In genomic region chr3:112619295-112619694, GRCh38 we compare ENCODE assay signal across 1 cellular context.
TF ChIP-seq lines count a peak whose summit lies in the region.

No MANE protein-coding gene starts in this region.

TF ChIP-seq in endothelial cell of umbilical vein, 7 proteins besides CTCF, POLR2A, EP300 and RAD21:
- TF ChIP-seq FOS (IDR thresholded peaks at IDR 0.05; ENCODE audit: borderline replicate concordance, insufficient read depth, low read length) (peak; percentile 36), MYC (IDR thresholded peaks at IDR 0.05; ENCODE audit: low read depth, low read length) (no peak), MAX (IDR thresholded peaks at IDR 0.05; ENCODE audit: insufficient read depth, insufficient read length) (no peak)
TF ChIP-seq in endothelial cell of umbilical vein: peak in this region for 1.
